In genomic region chrX:10112510-10112909, GRCh38 we compare ENCODE assay signal across 13 cellular contexts. TPM values are rescaled to one million over a fixed set of nuclear protein-coding genes. Genes with fewer than 3 reads are reported as not detected.
DNase-seq lines count a peak whose midpoint lies in the region; ATAC-seq, FAIRE-seq and TF ChIP-seq lines count a peak whose summit lies in the region.
"Had no signal": no experiment of that assay in that cellular context is flagged by ENCODE, and none has a peak within 500 bp of the region (broad histone marks: within the 10 kb centered on the region; RNA-seq: fewer than 3 reads in every experiment).

No MANE protein-coding gene starts in this region.

- POLR2A ChIA-PET in CD8-positive, alpha-beta memory T cell (lab: Charles Lee) = interaction anchor here (3.4 kb wide), 1 partner anchor 29 kb away, joined by 35 read pairs; no protein-coding TSS in a partner anchor
- POLR2A ChIA-PET in activated naive CD8-positive, alpha-beta T cell treated with anti-CD3 and anti-CD28 coated beads, Interleukin-2, amount 10 ng/mL, durations not matched to agents 7 days and 5 days (lab: Charles Lee) = interaction anchor here (1.1 to 3.8 kb wide), 4 partner anchors 15 to 97 kb away, joined by 3 to 45 read pairs (median 6); no protein-coding TSS in a partner anchor

- peaks cover 0 to 2% of the 10 kb centered on the region in 2 donors for H3K27me3 Mint-ChIP-seq in CD8-positive, alpha-beta memory T cell
- H3K27me3 Mint-ChIP-seq in activated naive CD8-positive, alpha-beta T cell treated with anti-CD3 and anti-CD28 coated beads, Interleukin-2, amount 10 ng/mL, durations not matched to agents 7 days and 5 days = no peaks in the 10 kb centered on the region
- peaks cover 2% of the 10 kb centered on the region for H3K27me3 Mint-ChIP-seq in endothelial cell (ENCODE audit: unreplicated experiment)

- CTCF ChIA-PET in CD8-positive, alpha-beta memory T cell (lab: Charles Lee) = interaction anchor here (0.7 to 2.1 kb wide), 9 partner anchors 14 to 115 kb away, joined by 3 to 8 read pairs (median 4); no protein-coding TSS in a partner anchor

- no peak for TF ChIP-seq CTCF in endothelial cell (IDR thresholded peaks at IDR 0.05; ENCODE audit: unreplicated experiment)

- peak overlapping the region; percentile 68 for H3K27ac ChIP-seq in CD8-positive, alpha-beta memory T cell (ENCODE audit: low read depth, low read length)

- H3K36me3 ChIP-seq in CD8-positive, alpha-beta memory T cell (ENCODE audit: insufficient read depth, low read length) = no peaks in the 10 kb centered on the region

- no peak overlapping the region for H3K4me3 ChIP-seq in CD8-positive, alpha-beta memory T cell (ENCODE audit: low read length)

- H3K9me3 ChIP-seq in CD8-positive, alpha-beta memory T cell (ENCODE audit: low read length) = no peaks in the 10 kb centered on the region

- peaks cover 0 to 16% (median 6%) of the 10 kb centered on the region in 3 donors for H3K36me3 Mint-ChIP-seq in CD8-positive, alpha-beta memory T cell
- peaks cover 14% of the 10 kb centered on the region for H3K36me3 Mint-ChIP-seq in activated naive CD8-positive, alpha-beta T cell treated with anti-CD3 and anti-CD28 coated beads, Interleukin-2, amount 10 ng/mL, durations not matched to agents 7 days and 5 days
- peaks cover 13% of the 10 kb centered on the region for H3K36me3 Mint-ChIP-seq in endothelial cell (ENCODE audit: low read depth, unreplicated experiment)

- no peaks in the 10 kb centered on the region for H3K27me3 ChIP-seq in CD8-positive, alpha-beta memory T cell (ENCODE audit: insufficient read depth, low read length, poor library complexity, severe bottlenecking)

- H3K4me1 ChIP-seq in CD8-positive, alpha-beta memory T cell (ENCODE audit: insufficient read depth, low read length) = peaks cover 59% of the 10 kb centered on the region

- no peaks in the 10 kb centered on the region for H3K9me3 Mint-ChIP-seq in CD8-positive, alpha-beta memory T cell
- H3K9me3 Mint-ChIP-seq in activated naive CD8-positive, alpha-beta T cell treated with anti-CD3 and anti-CD28 coated beads, Interleukin-2, amount 10 ng/mL, durations not matched to agents 7 days and 5 days = no peaks in the 10 kb centered on the region
- no peaks in the 10 kb centered on the region for H3K9me3 Mint-ChIP-seq in endothelial cell (ENCODE audit: unreplicated experiment)

- peak; percentile 94 for FAIRE-seq in GM19239 (lab: Jason Lieb, UNC)
- FAIRE-seq: D721Med had no signal

- H3K27ac Mint-ChIP-seq in CD8-positive, alpha-beta memory T cell = peak overlapping the region; percentile 66 to 99 (median 80)
- H3K27ac Mint-ChIP-seq in activated naive CD8-positive, alpha-beta T cell treated with anti-CD3 and anti-CD28 coated beads, Interleukin-2, amount 10 ng/mL, durations not matched to agents 7 days and 5 days = peak overlapping the region; percentile 72
- no peak overlapping the region for H3K27ac Mint-ChIP-seq in endothelial cell (ENCODE audit: unreplicated experiment)
- H3K27ac Mint-ChIP-seq: mesothelial cell of epicardium had no signal

- ATAC-seq in HG03378 (IDR thresholded peaks at IDR 0.05; ENCODE audit: unreplicated experiment) = peak; percentile 49
- no peak for ATAC-seq in activated naive CD8-positive, alpha-beta T cell treated with anti-CD3 and anti-CD28 coated beads, Interleukin-2, amount 10 ng/mL, durations not matched to agents 7 days and 5 days (ENCODE audit: low read depth)

- H3K4me3 Mint-ChIP-seq in CD8-positive, alpha-beta memory T cell = peak overlapping the region in 2 of 7 donors; percentile 1 to 51
- H3K4me3 Mint-ChIP-seq in activated naive CD8-positive, alpha-beta T cell treated with anti-CD3 and anti-CD28 coated beads, Interleukin-2, amount 10 ng/mL, durations not matched to agents 7 days and 5 days = peak overlapping the region; percentile 40
- no peak overlapping the region for H3K4me3 Mint-ChIP-seq in endothelial cell (ENCODE audit: unreplicated experiment)
- H3K4me3 Mint-ChIP-seq: mesothelial cell of epicardium had no signal

- H3K4me1 Mint-ChIP-seq in CD8-positive, alpha-beta memory T cell = peaks cover 43 to 71% (median 66%) of the 10 kb centered on the region in 3 donors
- H3K4me1 Mint-ChIP-seq in activated naive CD8-positive, alpha-beta T cell treated with anti-CD3 and anti-CD28 coated beads, Interleukin-2, amount 10 ng/mL, durations not matched to agents 7 days and 5 days = peaks cover 34% of the 10 kb centered on the region
- no peaks in the 10 kb centered on the region for H3K4me1 Mint-ChIP-seq in endothelial cell (ENCODE audit: unreplicated experiment)

- no peak for DNase-seq in CD8-positive, alpha-beta memory T cell
- DNase-seq in GM19239 (ENCODE audit: insufficient read length, low spot score) = no peak
- no peak for DNase-seq in activated naive CD8-positive, alpha-beta T cell treated with anti-CD3 and anti-CD28 coated beads, Interleukin-2, amount 10 ng/mL, durations not matched to agents 7 days and 5 days
- DNase-seq in DMS79 treated with DMSO at 0.1 percent for 48 hours (lab: John Stamatoyannopoulos, UW) = no peak
- no peak for DNase-seq in NCI-H1417 treated with DMSO at 0.1 percent for 48 hours (lab: John Stamatoyannopoulos, UW)
- no peak for DNase-seq in endothelial cell (ENCODE audit: low spot score)
- no peak for DNase-seq in DMS53 treated with DMSO at 0.1 percent for 48 hours (lab: John Stamatoyannopoulos, UW; ENCODE audit: unreplicated experiment)
- DNase-seq: activated effector memory CD4-positive, alpha-beta T cell treated with anti-CD3 and anti-CD28 coated beads, Interleukin-2, amount 50 U/mL, for 16 hours; NCI-H82; T1000 had no signal

RNA-seq across cellular contexts. Expression of gene CLCN4, which starts 44.3 kb away (rescaled TPM):
- total RNA-seq in CD8-positive, alpha-beta memory T cell = under 1 TPM; 0.04 to 0.20 TPM
- polyA plus RNA-seq in CD8-positive, alpha-beta memory T cell = not detected
- total RNA-seq in activated naive CD8-positive, alpha-beta T cell treated with anti-CD3 and anti-CD28 coated beads, Interleukin-2, amount 10 ng/mL, durations not matched to agents 7 days and 5 days = under 1 TPM in 1 of 2 experiments, not detected in 1; 0.25 TPM
- 23.1 TPM for total RNA-seq in endothelial cell (ENCODE audit: unreplicated experiment)

Comparison
In these comparisons a context has a peak if more than half of its experiments do, and no peak if none do; other contexts are left out.
1. RNA of gene CLCN4, which starts 44.3 kb away (total RNA-seq): 23.1 TPM in endothelial cell (single experiment); 0.25 TPM in activated naive CD8-positive, alpha-beta T cell treated with anti-CD3 and anti-CD28 coated beads, Interleukin-2, amount 10 ng/mL, durations not matched to agents 7 days and 5 days and 0.04 to 0.20 TPM in CD8-positive, alpha-beta memory T cell; every median in the first group is over 10 times any median in the second.